In the genomic region with DNA sequence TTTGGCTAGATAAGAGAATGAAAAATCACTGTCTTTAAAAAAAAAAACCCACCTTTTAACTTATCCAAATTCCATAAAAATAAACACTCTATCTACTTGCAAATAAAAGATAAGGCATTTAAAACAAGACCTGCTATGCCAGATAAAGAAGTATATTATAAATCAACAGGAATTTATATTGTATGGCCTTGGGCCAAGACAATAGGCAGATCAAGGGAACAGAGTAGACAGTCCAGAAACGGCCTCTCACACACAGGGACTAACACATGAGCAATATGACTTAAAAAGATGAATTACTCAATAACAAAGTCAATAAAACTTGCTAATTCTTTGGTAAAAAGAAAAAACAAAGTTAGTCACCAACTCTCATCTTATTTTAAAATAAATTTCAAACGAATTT, we compare ENCODE assay signal across 1 cellular context.
TF ChIP-seq lines count a peak whose summit lies in the region.

No MANE protein-coding gene starts in this region.

TF ChIP-seq in SK-N-SH, 30 proteins besides CTCF, POLR2A, EP300 and RAD21 (continued from another document):
- TF ChIP-seq USF1 (IDR thresholded peaks at IDR 0.05; ENCODE audit: borderline replicate concordance, low read depth) (no peak), REST (IDR thresholded peaks at IDR 0.05; ENCODE audit: low read depth, low read length) (no peak)
TF ChIP-seq in SK-N-SH: peak in this region for 0.
